In genomic region chr15:89334510-89335288, GRCh38 we compare ENCODE assay signal across 8 cellular contexts.
DNase-seq lines count a peak whose midpoint lies in the region; ATAC-seq and TF ChIP-seq lines count a peak whose summit lies in the region.

Gene POLG (minus strand): TSS chr15:89334824. CDS start chr15:89333754, 1,070 bp downstream.

- peak; percentile 99 for DNase-seq in AG09319 (ENCODE audit: extremely low read depth, low read depth)
- DNase-seq in NCI-H446 treated with DMSO at 0.1 percent for 48 hours (lab: John Stamatoyannopoulos, UW): peak; percentile 96
- peak; percentile 99 for DNase-seq in cerebellar cortex (ENCODE audit: low spot score)
- DNase-seq in iris pigment epithelial cell (ENCODE audit: low read depth): peak; percentile 99
- DNase-seq in stimulated activated CD4-positive, alpha-beta T cell treated with anti-CD3 and anti-CD28 coated beads, Interleukin-12 subunit alpha, Interleukin-12 subunit beta, amount 100 ng/mL, for 24 hours (ENCODE audit: low read depth in 2 of 2): peak; percentile 96 to 99

- no peak for TF ChIP-seq CTCF in AG09319 (IDR thresholded peaks at IDR 0.05; ENCODE audit: low read depth, low read length)

- ATAC-seq in GM19035 (IDR thresholded peaks at IDR 0.05; ENCODE audit: unreplicated experiment) (peak; percentile 87), HG03354 (IDR thresholded peaks at IDR 0.05; ENCODE audit: poor library complexity, severe bottlenecking, unreplicated experiment) (peak; percentile 91)
- peak; percentile 92 for ATAC-seq in activated CD4-positive, CD25-positive, alpha-beta regulatory T cell treated with anti-CD3 and anti-CD28 coated beads, Interleukin-2, amount 50 U/mL, for 24 hours

Comparison
In these comparisons a context has a peak if more than half of its experiments do, and no peak if none do; other contexts are left out.
1. Peak in every context shown above with its lines: DNase-seq and ATAC-seq.